ENCODE assay signal across 34 cellular contexts in genomic region chr10:29774475-29774874, GRCh38.
"Had no signal": no experiment of that assay in that cellular context is flagged by ENCODE, and none has a peak within 500 bp of the region (broad histone marks: within the 10 kb centered on the region; RNA-seq: fewer than 3 reads in every experiment).

No MANE protein-coding gene starts in this region.

- DNase-seq: Karpas-422, Kasumi-1, MG63, MM.1S, MV-4-11, NCI-H1048, NCI-H1092, NCI-H1092 treated with DMSO at 0.1 percent for 48 hours, NCI-H1105, NCI-H1105 treated with DMSO at 0.1 percent for 48 hours, NCI-H1417, NCI-H1417 treated with DMSO at 0.1 percent for 48 hours, NCI-H1436, NCI-H1436 treated with DMSO at 0.1 percent for 48 hours, NCI-H146, NCI-H1694, NCI-H1694 treated with DMSO at 0.1 percent for 48 hours, NCI-H187, NCI-H187 treated with DMSO at 0.1 percent for 48 hours, NCI-H1930, NCI-H2029, NCI-H2029 treated with DMSO at 0.1 percent for 48 hours, NCI-H2081, NCI-H2081 treated with DMSO at 0.1 percent for 48 hours, NCI-H2107, NCI-H2171, NCI-H2171 treated with DMSO at 0.1 percent for 48 hours, NCI-H2227 treated with DMSO at 0.1 percent for 48 hours, NCI-H226, NCI-H345, NCI-H446, NCI-H446 treated with DMSO at 0.1 percent for 48 hours, NCI-H510A had no signal

- H3K36me3 ChIP-seq: MG63 had no signal

- H3K27me3 ChIP-seq: MG63 had no signal

- H3K9ac ChIP-seq: KMS-11 had no signal

- H3K4me3 ChIP-seq: MG63 had no signal

- H3K4me2 ChIP-seq: KMS-11 had no signal

- H3K27ac ChIP-seq: KMS-11 had no signal

- H3K9me3 ChIP-seq: MG63 had no signal
